In the genomic region with DNA sequence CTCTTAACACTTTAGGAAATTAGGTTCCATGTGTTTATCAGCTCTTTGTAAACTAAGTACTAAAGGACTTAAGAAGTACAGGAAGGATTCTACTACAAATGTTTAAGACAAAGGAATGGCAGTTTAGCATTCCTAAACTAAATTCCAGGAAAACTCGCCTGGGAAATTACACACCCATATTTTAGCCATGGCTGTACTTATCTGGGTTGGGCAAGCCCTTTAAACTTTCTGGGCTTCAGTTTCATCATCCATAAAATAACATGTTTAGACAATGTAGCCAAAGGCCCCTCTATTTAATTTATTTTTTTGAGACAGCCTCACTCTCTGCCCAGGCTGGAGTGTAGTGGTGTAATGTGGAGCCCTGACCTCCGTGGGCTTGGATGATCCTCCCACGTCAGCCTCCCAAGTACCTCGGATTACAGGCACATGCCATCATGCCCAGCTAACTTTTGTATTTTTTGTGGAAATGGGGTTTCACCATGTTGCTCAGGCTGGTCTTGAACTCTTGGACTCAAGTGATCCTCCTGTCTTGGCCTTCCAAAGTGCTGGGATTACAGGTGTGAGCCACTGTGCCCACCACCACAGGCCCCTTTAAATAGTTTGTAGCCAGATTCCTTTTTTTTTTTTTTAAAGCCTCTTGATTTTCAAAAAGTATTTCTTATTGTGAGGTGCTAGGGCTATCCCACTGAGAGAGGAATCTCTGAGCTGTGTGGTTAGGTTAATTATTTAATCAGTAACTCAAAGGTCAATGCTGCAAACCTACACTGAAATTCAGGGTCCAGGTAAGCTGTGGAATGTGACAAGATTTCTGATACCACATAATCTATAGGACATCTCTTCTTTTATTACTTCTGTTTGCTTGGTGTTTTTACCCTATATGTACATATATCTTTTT, we compare ENCODE assay signal across 1 cellular context.
TF ChIP-seq lines count a peak whose summit lies in the region.

No MANE protein-coding gene starts in this region.

TF ChIP-seq in H1, 55 proteins besides CTCF, POLR2A, EP300 and RAD21:
- TF ChIP-seq CBX8 (IDR thresholded peaks at IDR 0.05; ENCODE audit: borderline replicate concordance, low read depth, low read length) (no peak), KDM5A (IDR thresholded peaks at IDR 0.05; ENCODE audit: low read length) (no peak), KDM4A (IDR thresholded peaks at IDR 0.05; ENCODE audit: low read depth, low read length, severe bottlenecking) (no peak), FOSL1 (IDR thresholded peaks at IDR 0.05; ENCODE audit: insufficient read depth, low read depth, low read length) (no peak), CTBP2 (IDR thresholded peaks at IDR 0.05; ENCODE audit: borderline replicate concordance, insufficient read depth, insufficient read length, low read length) (no peak), BCL11A (IDR thresholded peaks at IDR 0.05; ENCODE audit: low read depth in 2 of 2, low read length in 2 of 2) (no peak), SIX5 (IDR thresholded peaks at IDR 0.05; ENCODE audit: low read depth, low read length) (no peak), RFX5 (IDR thresholded peaks at IDR 0.05; ENCODE audit: borderline replicate concordance, low read depth, low read length) (no peak), TEAD4 (IDR thresholded peaks at IDR 0.05; ENCODE audit: low read depth, low read length) (no peak), PHF8 (conservative IDR thresholded peaks at IDR 0.05; ENCODE audit: low read depth, low read length) (no peak), TAF1 (IDR thresholded peaks at IDR 0.05; ENCODE audit: low read depth, low read length) (no peak), YY1 (IDR thresholded peaks at IDR 0.05; ENCODE audit: low read depth, low read length) (no peak), SIN3A (conservative IDR thresholded peaks at IDR 0.05 in 1 of 2, IDR thresholded peaks at IDR 0.05 in 1 of 2; ENCODE audit: low read depth in 1 of 2, low read length in 2 of 2) (no peak), TCF12 (IDR thresholded peaks at IDR 0.05; ENCODE audit: low read depth, low read length) (no peak), BRCA1 (IDR thresholded peaks at IDR 0.05; ENCODE audit: low read depth, low read length) (no peak)
